Comparison of ENCODE assay signal across 27 cellular contexts in genomic region chr15:53213336-53213735, GRCh38.
"Had no signal": no experiment of that assay in that cellular context is flagged by ENCODE, and none has a peak within 500 bp of the region (broad histone marks: within the 10 kb centered on the region; RNA-seq: fewer than 3 reads in every experiment).

No MANE protein-coding gene starts in this region.

- ATAC-seq: stimulated activated effector memory CD8-positive, alpha-beta T cell treated with anti-CD3 and anti-CD28 coated beads, Interleukin-12 subunit alpha, Interleukin-12 subunit beta, amount 100 ng/mL, for 72 hours; stimulated activated memory B cell treated with anti-CD40 and anti-IgM and Interleukin-4, amounts not matched to agents 10 μg/mL and 1 μg/mL and 100 μg/mL, for 72 hours; stimulated activated naive B cell treated with anti-CD40 and anti-IgM and Interleukin-4, amounts not matched to agents 10 μg/mL and 1 μg/mL and 100 μg/mL, for 72 hours; stimulated activated naive CD8-positive, alpha-beta T cell treated with anti-CD3 and anti-CD28 coated beads, Interleukin-15, amount 100 ng/mL, for 72 hours; stimulated activated naive CD8-positive, alpha-beta T cell treated with anti-CD3 and anti-CD28 coated beads, Interleukin-15, Interleukin-2, amounts not matched to agents 100 U/mL and 50 U/mL, for 24 hours; upper lobe of right lung had no signal

- H3K4me1 ChIP-seq: stomach, suprapubic skin, testis, thyroid gland, tibial artery, tibial nerve, transverse colon, upper lobe of left lung, upper lobe of right lung, uterus, vagina had no signal

- H3K36me3 ChIP-seq: stomach, suprapubic skin, thoracic aorta, thyroid gland, tibial artery, tibial nerve, transverse colon, upper lobe of left lung, upper lobe of right lung, uterus, vagina had no signal

- H3K27me3 ChIP-seq: stomach, suprapubic skin, testis, thyroid gland, tibial artery, tibial nerve, transverse colon, upper lobe of left lung, upper lobe of right lung, uterus, vagina had no signal

- H3K27ac ChIP-seq: stomach, suprapubic skin, testis, thoracic aorta, thyroid gland, tibial artery, transverse colon, upper lobe of left lung, upper lobe of right lung, uterus, vagina had no signal

- DNase-seq: stimulated activated CD4-positive, alpha-beta T cell treated with anti-CD3 and anti-CD28 coated beads, Interleukin-2, amount 100 ng/mL, for 48 hours; stimulated activated CD4-positive, alpha-beta T cell treated with anti-CD3 and anti-CD28 coated beads, Interleukin-4, amount 100 ng/mL, for 1 hour; stimulated activated CD4-positive, alpha-beta T cell treated with anti-CD3 and anti-CD28 coated beads, Interleukin-4, amount 100 ng/mL, for 24 hours; stimulated activated CD4-positive, alpha-beta T cell treated with anti-CD3 and anti-CD28 coated beads, Interleukin-4, amount 100 ng/mL, for 4 hours; stimulated activated CD8-positive, alpha-beta memory T cell treated with anti-CD3 and anti-CD28 coated beads, Interleukin-4, amount 100 ng/mL, for 48 hours; stimulated activated naive B cell treated with anti-CD40 and anti-IgM and Interleukin-4, amounts not matched to agents 10 μg/mL and 1 μg/mL and 100 μg/mL, for 72 hours; stimulated activated naive CD4-positive, alpha-beta T cell; stimulated activated naive CD4-positive, alpha-beta T cell treated with Interleukin-2 at 50 U/mL for 16 hours; stimulated activated naive CD8-positive, alpha-beta T cell treated with anti-CD3 and anti-CD28 coated beads, Interleukin-15, amount 100 ng/mL, for 72 hours; stimulated activated naive CD8-positive, alpha-beta T cell treated with anti-CD3 and anti-CD28 coated beads, Interleukin-15, Interleukin-2, amounts not matched to agents 100 U/mL and 50 U/mL, for 24 hours; stomach; substantia nigra; testis; thyroid gland; tibial artery; transverse colon; trophoblast cell; upper lobe of left lung; upper lobe of right lung; uterus had no signal

- FAIRE-seq: urothelium cell line had no signal

- H3K9me3 ChIP-seq: stomach, suprapubic skin, testis, thoracic aorta, thyroid gland, tibial artery, tibial nerve, transverse colon, upper lobe of left lung, upper lobe of right lung, uterus, vagina had no signal

- H3K4me3 ChIP-seq: stomach, suprapubic skin, testis, thoracic aorta, thyroid gland, tibial artery, tibial nerve, transverse colon, upper lobe of left lung, upper lobe of right lung, uterus, vagina had no signal
